9 cellular contexts compared by ENCODE assay signal in genomic region chr7:150977382-150978135, GRCh38. TPM values are rescaled to one million over a fixed set of nuclear protein-coding genes. Genes with fewer than 3 reads are reported as not detected.
A peak's percentile ranks its signal among the peaks of the same experiment; 100 is the strongest.
DNase-seq lines count a peak whose midpoint lies in the region; ATAC-seq, FAIRE-seq and TF ChIP-seq lines count a peak whose summit lies in the region.
"Had no signal": no experiment of that assay in that cellular context is flagged by ENCODE, and none has a peak within 500 bp of the region (broad histone marks: within the 10 kb centered on the region; RNA-seq: fewer than 3 reads in every experiment).

No MANE protein-coding gene starts in this region.

- H3K4ac ChIP-seq in mesendoderm (ENCODE audit: low read depth, low read length) = no peak overlapping the region

- peak overlapping the region; percentile 47 to 80 for H3K27ac ChIP-seq in A549
- H3K27ac ChIP-seq in DND-41 (ENCODE audit: low read length) = no peak overlapping the region
- H3K27ac ChIP-seq in mesendoderm (ENCODE audit: low read depth, low read length) = no peak overlapping the region

- H3K18ac ChIP-seq in mesendoderm (ENCODE audit: low read length) = no peak overlapping the region

- H4K5ac ChIP-seq in mesendoderm (ENCODE audit: low read length) = no peak overlapping the region

- no peak overlapping the region for H4K8ac ChIP-seq in mesendoderm (ENCODE audit: low read depth, low read length)

- TF ChIP-seq CTCF in A549 (IDR thresholded peaks at IDR 0.05) (no peak), DND-41 (IDR thresholded peaks at IDR 0.05; ENCODE audit: borderline replicate concordance, extremely low read depth, low read length, poor library complexity, severe bottlenecking) (no peak)

- H4K20me1 ChIP-seq in DND-41 (ENCODE audit: insufficient read depth, low read length) = peaks cover 48% of the 10 kb centered on the region

- peaks cover 19% of the 10 kb centered on the region for H3K27me3 Mint-ChIP-seq in activated T-helper 17 cell treated with anti-CD3 and anti-CD28 coated beads, Interleukin-2, amount 50 U/mL, for 72 hours

- no peak overlapping the region for H2AFZ ChIP-seq in DND-41 (ENCODE audit: low read depth, low read length)

- H3K9me3 ChIP-seq in A549 (no peaks in the 10 kb centered on the region), DND-41 (ENCODE audit: insufficient read depth, low read length, severe bottlenecking) (no peaks in the 10 kb centered on the region)

- peak overlapping the region; percentile 85 for H3K4me3 Mint-ChIP-seq in activated T-helper 17 cell treated with anti-CD3 and anti-CD28 coated beads, Interleukin-2, amount 50 U/mL, for 72 hours

- TF ChIP-seq EP300 in A549 (IDR thresholded peaks at IDR 0.05) = no peak

- no peak for DNase-seq in A549 (ENCODE audit: low read depth in 1 of 2, low spot score in 1 of 2)
- no peak for DNase-seq in DND-41
- DNase-seq in mesendoderm = no peak
- DNase-seq in DMS153 (lab: John Stamatoyannopoulos, UW) = no peak
- no peak for DNase-seq in NCI-H510A (lab: John Stamatoyannopoulos, UW)
- no peak for DNase-seq in ureter (ENCODE audit: low spot score)
- no peak for DNase-seq in stimulated activated naive CD4-positive, alpha-beta T cell treated with Interleukin-2 at 50 U/mL for 16 hours (lab: John Stamatoyannopoulos, UW)

- peak overlapping the region; percentile 33 for H3K27ac Mint-ChIP-seq in activated T-helper 17 cell treated with anti-CD3 and anti-CD28 coated beads, Interleukin-2, amount 50 U/mL, for 72 hours

- peak overlapping the region; percentile 33; the same call in 1 of the 2 replicates for H3K9ac ChIP-seq in DND-41 (ENCODE audit: low read depth, low read length)
- no peak overlapping the region for H3K9ac ChIP-seq in mesendoderm (ENCODE audit: low read length)

- no peaks in the 10 kb centered on the region for H3K36me3 ChIP-seq in DND-41 (ENCODE audit: insufficient read depth, low read length)
- no peaks in the 10 kb centered on the region for H3K36me3 ChIP-seq in mesendoderm (ENCODE audit: control insufficient read depth, insufficient read depth, low read length)

- CTCF ChIA-PET in A549 (lab: Yijun Ruan, JAX) = interaction anchor here (1.2 to 3.1 kb wide), 3 partner anchors 8 to 46 kb away, joined by 3 to 17 read pairs (median 6); partner anchors contain the start of gene ATG9B

- H3K56ac ChIP-seq in mesendoderm (ENCODE audit: low read length) = no peak overlapping the region

- POLR2A ChIA-PET in A549 (lab: Yijun Ruan, JAX) = interaction anchor here (0.6 kb wide), 1 partner anchor 85 kb away, joined by 3 read pairs; no protein-coding TSS in a partner anchor

- no peak overlapping the region for H2BK5ac ChIP-seq in mesendoderm (ENCODE audit: low read length)

- H3K27me3 ChIP-seq in DND-41 (ENCODE audit: insufficient read depth, low read length, poor library complexity) (peaks cover 40% of the 10 kb centered on the region), mesendoderm (ENCODE audit: insufficient read depth, low read length, poor library complexity) (peaks cover 19% of the 10 kb centered on the region)

- no peak overlapping the region for H2BK120ac ChIP-seq in mesendoderm (ENCODE audit: low read depth, low read length)

- H3K4me1 Mint-ChIP-seq in activated T-helper 17 cell treated with anti-CD3 and anti-CD28 coated beads, Interleukin-2, amount 50 U/mL, for 72 hours = peaks cover 15% of the 10 kb centered on the region

- H3K79me1 ChIP-seq in mesendoderm (ENCODE audit: low read length) = no peaks in the 10 kb centered on the region

- FAIRE-seq in A549 (lab: Jason Lieb, UNC) = no peak
- FAIRE-seq: islet of Langerhans had no signal

- H3K4me1 ChIP-seq in A549 (peaks cover 37% of the 10 kb centered on the region), DND-41 (ENCODE audit: insufficient read depth, low read length) (peaks cover 50% of the 10 kb centered on the region), mesendoderm (ENCODE audit: control insufficient read depth, low read depth, low read length) (no peaks in the 10 kb centered on the region)

- H3K79me2 ChIP-seq in DND-41 (ENCODE audit: insufficient read depth, low read length) (no peaks in the 10 kb centered on the region), mesendoderm (ENCODE audit: control insufficient read depth, insufficient read depth, low read length) (no peaks in the 10 kb centered on the region)

- H3K4me3 ChIP-seq in A549 = peak overlapping the region; percentile 60
- H3K4me3 ChIP-seq in DND-41 (ENCODE audit: low read depth in 1 of 2, low read length in 2 of 2) = peak overlapping the region in 1 of 2 experiments; percentile 73; a peak in 2 of 4 replicates
- H3K4me3 ChIP-seq in mesendoderm (ENCODE audit: low read length) = no peak overlapping the region

- no peak for TF ChIP-seq POLR2A in A549 (IDR thresholded peaks at IDR 0.05; ENCODE audit: low read length)

- H2BK15ac ChIP-seq in mesendoderm (replicated peaks; ENCODE audit: low read depth) = no peak overlapping the region

- no peak overlapping the region for H3K23ac ChIP-seq in mesendoderm (ENCODE audit: low read length)

- no peak for TF ChIP-seq RAD21 in A549 (conservative IDR thresholded peaks at IDR 0.05 in 1 of 2, IDR thresholded peaks at IDR 0.05 in 1 of 2)

- no peak overlapping the region for H2AK5ac ChIP-seq in mesendoderm (ENCODE audit: low read length)

- ATAC-seq in A549 (no peak), DND-41 (ENCODE audit: insufficient read depth, low read depth) (no peak)
- ATAC-seq in activated T-helper 17 cell treated with anti-CD3 and anti-CD28 coated beads, Interleukin-2, amount 50 U/mL, for 72 hours (replicated peaks) = no peak

- H3K4me2 ChIP-seq in A549 (peak overlapping the region; percentile 100), DND-41 (ENCODE audit: insufficient read depth, low read length) (peak overlapping the region; percentile 100), mesendoderm (ENCODE audit: low read length) (peak overlapping the region; percentile 38)

- 85% methylated on average over 10 of the region's 65 CpGs for WGBS in A549 (ENCODE audit: missing lambda C conversion rate)
- no CpG with 5 or more reads among the region's 65 CpGs for WGBS in mesendoderm (ENCODE audit: extremely low coverage, insufficient coverage, low lambda C conversion rate)

- no peaks in the 10 kb centered on the region for H3K36me3 Mint-ChIP-seq in activated T-helper 17 cell treated with anti-CD3 and anti-CD28 coated beads, Interleukin-2, amount 50 U/mL, for 72 hours (ENCODE audit: low read depth)

- H3K9me3 Mint-ChIP-seq in activated T-helper 17 cell treated with anti-CD3 and anti-CD28 coated beads, Interleukin-2, amount 50 U/mL, for 72 hours = no peaks in the 10 kb centered on the region

TF ChIP-seq in A549, 52 proteins besides CTCF, POLR2A, EP300 and RAD21 (continues in another document):
- TF ChIP-seq CHD2 (IDR thresholded peaks at IDR 0.05; ENCODE audit: low read length, partially characterized antibody) (no peak), JUNB (IDR thresholded peaks at IDR 0.05) (no peak), E2F6 (IDR thresholded peaks at IDR 0.05; ENCODE audit: borderline replicate concordance, low read depth) (no peak), RNF2 (IDR thresholded peaks at IDR 0.05; ENCODE audit: borderline replicate concordance, low read depth) (no peak), BHLHE40 (IDR thresholded peaks at IDR 0.05; ENCODE audit: low read depth, low read length) (no peak)

RNA-seq across cellular contexts. Expression of gene KCNH2, which starts 0.6 kb away (rescaled TPM):
- polyA plus RNA-seq in A549 (2011; rRNA removed) = 0.26 and 0.44 TPM in 2 replicates
- polyA plus RNA-seq in A549 (2012; cell fraction: cytosol; rRNA removed) = 0.61 and 0.78 TPM in 2 replicates
- 0.84 and 1.3 TPM in 2 replicates for polyA plus RNA-seq in A549 (2012; cell fraction: nucleus; rRNA removed)
- 0.41 to 0.45 TPM (median 0.41 TPM) in 3 replicates for polyA plus RNA-seq in A549 (2017; fragmentation: RNase III; extraction: RNeasy Plus Mini Kit Qiagen cat#74134 plus additional on column Dnase treatment)
- 0.41 and 0.78 TPM in 2 replicates for polyA minus RNA-seq in A549 (2011; rRNA and poly(A)+ RNA removed)
- under 1 TPM; 0.32 to 0.77 TPM for total RNA-seq in activated T-helper 17 cell treated with anti-CD3 and anti-CD28 coated beads, Interleukin-2, amount 50 U/mL, for 72 hours
- polyA plus RNA-seq in mesendoderm (2013, experiment 1 of 2) = 0.93 TPM
- polyA plus RNA-seq in mesendoderm (2013, experiment 2 of 2) = 0.73 TPM
- 17.7 TPM for total RNA-seq in ureter

RNA-seq across cellular contexts. Expression of gene NOS3, which starts 13.3 kb away (rescaled TPM):
- polyA plus RNA-seq in A549 (2011; rRNA removed) (0.42 and 0.52 TPM in 2 replicates), A549 (2017; fragmentation: RNase III; extraction: RNeasy Plus Mini Kit Qiagen cat#74134 plus additional on column Dnase treatment) (0.46 to 0.71 TPM (median 0.51 TPM) in 3 replicates)
- 1.1 and 1.9 TPM in 2 replicates for polyA plus RNA-seq in A549 (2012; cell fraction: cytosol; rRNA removed)
- 1.1 and 3.2 TPM in 2 replicates for polyA plus RNA-seq in A549 (2012; cell fraction: nucleus; rRNA removed)
- not detected in 2 replicates for polyA minus RNA-seq in A549 (2011; rRNA and poly(A)+ RNA removed)
- total RNA-seq in activated T-helper 17 cell treated with anti-CD3 and anti-CD28 coated beads, Interleukin-2, amount 50 U/mL, for 72 hours = 10 to 100 TPM in 1 of 2 donors, 1 to 10 TPM in 1; 8.0 to 12.1 TPM
- polyA plus RNA-seq in mesendoderm (2013, experiment 1 of 2) = 2.6 TPM
- 2.6 TPM for polyA plus RNA-seq in mesendoderm (2013, experiment 2 of 2)
- total RNA-seq in ureter = 50.7 TPM

RNA-seq across cellular contexts. Expression of gene ATG9B, which starts 46.7 kb away (rescaled TPM):
- 0.06 and 0.19 TPM in 2 replicates for polyA plus RNA-seq in A549 (2011; rRNA removed)
- polyA plus RNA-seq in A549 (2012; cell fraction: cytosol; rRNA removed) = 0.25 and 0.26 TPM in 2 replicates
- 1.8 and 2.5 TPM in 2 replicates for polyA plus RNA-seq in A549 (2012; cell fraction: nucleus; rRNA removed)
- polyA plus RNA-seq in A549 (2017; fragmentation: RNase III; extraction: RNeasy Plus Mini Kit Qiagen cat#74134 plus additional on column Dnase treatment) = 0.17 to 0.23 TPM (median 0.21 TPM) in 3 replicates
- not detected in 2 replicates for polyA minus RNA-seq in A549 (2011; rRNA and poly(A)+ RNA removed)
- 10 to 100 TPM in 1 of 2 donors, 1 to 10 TPM in 1; 2.9 to 18.2 TPM for total RNA-seq in activated T-helper 17 cell treated with anti-CD3 and anti-CD28 coated beads, Interleukin-2, amount 50 U/mL, for 72 hours
- 1.1 TPM for polyA plus RNA-seq in mesendoderm (2013, experiment 1 of 2)
- polyA plus RNA-seq in mesendoderm (2013, experiment 2 of 2) = 0.53 TPM
- total RNA-seq in ureter = 0.55 TPM

RNA-seq across cellular contexts. Expression of gene ABCB8, which starts 50.7 kb away (rescaled TPM):
- polyA plus RNA-seq in A549 (2011; rRNA removed) (19.6 and 22.7 TPM in 2 replicates), A549 (2017; fragmentation: RNase III; extraction: RNeasy Plus Mini Kit Qiagen cat#74134 plus additional on column Dnase treatment) (34.3 to 41.1 TPM (median 38.6 TPM) in 3 replicates)
- polyA plus RNA-seq in A549 (2012; cell fraction: cytosol; rRNA removed) = 36.8 and 46.8 TPM in 2 replicates
- 159 and 182 TPM in 2 replicates for polyA plus RNA-seq in A549 (2012; cell fraction: nucleus; rRNA removed)
- 47.4 and 60.3 TPM in 2 replicates for polyA minus RNA-seq in A549 (2011; rRNA and poly(A)+ RNA removed)
- 10 to 100 TPM; 36.4 to 52.0 TPM for total RNA-seq in activated T-helper 17 cell treated with anti-CD3 and anti-CD28 coated beads, Interleukin-2, amount 50 U/mL, for 72 hours
- polyA plus RNA-seq in mesendoderm (2013, experiment 1 of 2) = 7.0 TPM
- polyA plus RNA-seq in mesendoderm (2013, experiment 2 of 2) = 6.8 TPM
- total RNA-seq in ureter = 32.4 TPM

Comparison
In these comparisons a context has a peak if more than half of its experiments do, and no peak if none do; other contexts are left out.
1. H3K27ac ChIP-seq: peak in A549 (2 of 2); none in DND-41 (single experiment) and mesendoderm (single experiment).
2. H3K4me2 ChIP-seq: peak in every context shown above with its lines; median percentile 100 in A549; 100 in DND-41; 38 in mesendoderm.
3. RNA of gene KCNH2, which starts 0.6 kb away (total RNA-seq): 17.7 TPM in ureter (single experiment); 0.32 to 0.77 TPM in activated T-helper 17 cell treated with anti-CD3 and anti-CD28 coated beads, Interleukin-2, amount 50 U/mL, for 72 hours; every median in the first group is over 10 times any median in the second.